ENCODE assay signal across 22 cellular contexts in the genomic region with DNA sequence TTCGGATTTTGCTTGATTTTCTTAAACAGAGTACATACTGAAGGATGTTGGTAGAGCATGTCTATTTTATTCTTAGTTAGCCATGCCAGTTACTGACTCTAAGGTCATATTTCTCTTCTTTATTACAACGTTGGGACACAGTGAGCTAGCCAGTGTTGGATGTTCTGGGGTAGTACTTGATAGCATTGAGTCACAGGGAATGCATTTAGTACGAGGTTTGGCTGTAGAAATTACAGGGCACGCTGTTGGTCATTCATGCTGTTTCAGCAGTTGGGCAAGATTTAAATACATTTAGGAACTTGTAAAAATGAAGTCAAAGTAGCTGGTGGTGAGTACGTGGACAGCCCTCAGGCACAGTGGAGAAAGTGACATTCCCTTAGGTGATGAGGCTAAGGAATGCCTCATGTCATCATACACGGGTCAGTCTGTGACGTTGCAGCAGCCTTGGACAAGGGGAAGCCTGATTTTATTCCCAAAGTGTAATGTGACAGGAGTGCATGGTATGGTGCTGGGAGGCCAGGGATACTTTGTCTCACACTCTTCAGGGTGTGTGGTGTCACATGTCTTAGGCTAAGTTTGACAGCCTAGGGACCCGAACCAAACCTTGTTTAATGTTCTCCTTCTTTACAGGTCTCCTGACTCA. TPM values are rescaled to one million over a fixed set of nuclear protein-coding genes. Genes with fewer than 3 reads are reported as not detected.
"Had no signal": no experiment of that assay in that cellular context is flagged by ENCODE, and none has a peak within 500 bp of the region (broad histone marks: within the 10 kb centered on the region; RNA-seq: fewer than 3 reads in every experiment).

No MANE protein-coding gene starts in this region.

- ATAC-seq: activated T-cell treated with anti-CD3 and anti-CD28 coated beads, Interleukin-2, amount 50 U/mL, for 4 hours; activated T-helper 17 cell treated with anti-CD3 and anti-CD28 coated beads, Interleukin-2, amount 50 U/mL, for 72 hours; T-helper 17 cell had no signal

- H3K27ac ChIP-seq: brain microvascular endothelial cell, VCaP had no signal

- DNase-seq: activated CD4-positive, alpha-beta memory T cell treated with anti-CD3 and anti-CD28 coated beads for 36 hours; activated CD4-positive, alpha-beta T cell treated with anti-CD3 and anti-CD28 coated beads, Interleukin-2, amount 10 ng/mL, durations not matched to agents 7 days and 5 days; activated CD4-positive, CD25-positive, alpha-beta regulatory T cell; activated CD8-positive, alpha-beta memory T cell treated with anti-CD3 and anti-CD28 coated beads for 24 hours; activated gamma-delta T cell; activated naive CD4-positive, alpha-beta T cell treated with anti-CD3 and anti-CD28 coated beads for 36 hours; activated T-cell treated with anti-CD3 and anti-CD28 coated beads, Interleukin-2, amount 50 U/mL, for 4 hours; amygdala; brain microvascular endothelial cell; MM.1S; NCI-H1105; NCI-H146; NCI-H187 treated with DMSO at 0.1 percent for 48 hours; NCI-H2081 treated with DMSO at 0.1 percent for 48 hours; NCI-H446; NCI-H524; SHP77 treated with DMSO at 0.1 percent for 48 hours; T-helper 17 cell; T-helper 9 cell had no signal

- H3K27me3 ChIP-seq: brain microvascular endothelial cell had no signal

RNA-seq across cellular contexts. Expression of gene SLC22A1, which starts 57.7 kb away (rescaled TPM):
- total RNA-seq: activated naive CD4-positive, alpha-beta T cell treated with anti-CD3 and anti-CD28 coated beads for 36 hours; cardiac septum had no signal
